ENCODE assay signal across 8 cellular contexts in genomic region chr20:35305682-35306556, GRCh38. TPM values are rescaled to one million over a fixed set of nuclear protein-coding genes. Genes with fewer than 3 reads are reported as not detected.
A peak's percentile ranks its signal among the peaks of the same experiment; 100 is the strongest.
DNase-seq lines count a peak whose midpoint lies in the region; ATAC-seq, FAIRE-seq and TF ChIP-seq lines count a peak whose summit lies in the region.

No MANE protein-coding gene starts in this region.

- no peaks in the 10 kb centered on the region for H3K9me3 ChIP-seq in small intestine (ENCODE audit: control insufficient read depth, low read depth)

- no peak for FAIRE-seq in small intestine (lab: Jason Lieb, UNC)

- WGBS in small intestine, 3 donors, result 81 to 84% (median 83%) methylated on average over 12 of the region's 12 CpGs

- peaks cover 90% of the 10 kb centered on the region for H3K4me1 ChIP-seq in ACC112 (ENCODE audit: control insufficient read depth, insufficient read depth, low read length, unreplicated experiment)
- H3K4me1 ChIP-seq in small intestine (ENCODE audit: control insufficient read depth in 2 of 2, insufficient read depth in 1 of 2, low read depth in 1 of 2, low read length in 1 of 2), result no peaks in the 10 kb centered on the region

- ATAC-seq in HG03342 (IDR thresholded peaks at IDR 0.05; ENCODE audit: unreplicated experiment), result no peak

- H3K27me3 ChIP-seq in ACC112 (ENCODE audit: insufficient read depth, low read length) (no peaks in the 10 kb centered on the region), small intestine (ENCODE audit: control insufficient read depth in 2 of 2, insufficient read depth in 2 of 2, low read length in 2 of 2) (no peaks in the 10 kb centered on the region)

- peak in 2 of 3 experiments; percentile 64 to 70 for DNase-seq in activated CD8-positive, alpha-beta memory T cell treated with anti-CD3 and anti-CD28 coated beads for 48 hours (ENCODE audit: low read depth in 2 of 3, low spot score in 2 of 3)
- DNase-seq in fibroblast of gingiva (ENCODE audit: low read depth), result peak; percentile 97
- DNase-seq in small intestine, result peak; percentile 74
- DNase-seq in NCI-H1048 (lab: John Stamatoyannopoulos, UW), result no peak
- DNase-seq in cerebellum (ENCODE audit: low spot score), result no peak

- H3K79me2 ChIP-seq in ACC112 (ENCODE audit: control insufficient read depth, insufficient read depth, low read length, unreplicated experiment), result no peaks in the 10 kb centered on the region

- 0 out of 2 replicates have a peak, but pooled peaks have one; percentile 19 for TF ChIP-seq RAD21 in Ishikawa (IDR thresholded peaks at IDR 0.05; ENCODE audit: low read depth)

- H3K36me3 ChIP-seq in ACC112 (ENCODE audit: insufficient read depth, low read length) (no peaks in the 10 kb centered on the region), small intestine (ENCODE audit: control insufficient read depth in 2 of 2, insufficient read depth in 2 of 2, low read length in 2 of 2) (no peaks in the 10 kb centered on the region)

- H3K4me3 ChIP-seq in ACC112 (ENCODE audit: low read depth, low read length), result peak overlapping the region; percentile 22; the same call in 1 of the 2 replicates
- no peak overlapping the region for H3K4me3 ChIP-seq in small intestine (ENCODE audit: low read depth in 1 of 2, low read length in 2 of 2)

- peak overlapping the region; percentile 100 for H3K27ac ChIP-seq in ACC112 (ENCODE audit: low read depth, low read length)
- H3K27ac ChIP-seq in small intestine (ENCODE audit: low read depth in 1 of 2, low read length in 1 of 2), result peak overlapping the region; percentile 55 to 56

- no peak overlapping the region for H2AFZ ChIP-seq in ACC112 (ENCODE audit: low read length, unreplicated experiment)

- TF ChIP-seq EP300 in Ishikawa (IDR thresholded peaks at IDR 0.05; ENCODE audit: borderline replicate concordance), result peak; percentile 82

TF ChIP-seq in Ishikawa, 13 proteins besides CTCF, POLR2A, EP300 and RAD21:
- TF ChIP-seq MAX (IDR thresholded peaks at IDR 0.05) (peak; percentile 86), TCF12 (IDR thresholded peaks at IDR 0.05; ENCODE audit: low read depth) (peak; percentile 87), CEBPB (IDR thresholded peaks at IDR 0.05) (no peak), FOXM1 (IDR thresholded peaks at IDR 0.05; ENCODE audit: borderline replicate concordance, low read depth) (no peak), NFIC (IDR thresholded peaks at IDR 0.05) (peak; percentile 59), TEAD4 (IDR thresholded peaks at IDR 0.05) (peak; percentile 46; the same call in 1 of the 2 replicates), USF1 (IDR thresholded peaks at IDR 0.05) (peak; percentile 68; the same call in 1 of the 2 replicates)

RNA-seq across cellular contexts. Expression of gene FAM83C, which starts 13.7 kb away (rescaled TPM):
- polyA plus RNA-seq in small intestine, result under 1 TPM in 1 of 3 donors, not detected in 2; 0.27 TPM
- total RNA-seq in cerebellum, result not detected

RNA-seq across cellular contexts. Expression of gene EIF6, which starts 21.3 kb away (rescaled TPM):
- 100 to 1,000 TPM; 255 to 394 (median 313) TPM for polyA plus RNA-seq in small intestine
- total RNA-seq in cerebellum, result 39.0 TPM

RNA-seq across cellular contexts. Expression of gene MMP24OS, which starts 28.0 kb away (rescaled TPM):
- polyA plus RNA-seq in small intestine, result 10 to 100 TPM; 28.4 to 88.8 (median 57.8) TPM
- 4.8 TPM for total RNA-seq in cerebellum

Comparison
In these comparisons a context has a peak if more than half of its experiments do, and no peak if none do; other contexts are left out.
1. DNase-seq: peak in activated CD8-positive, alpha-beta memory T cell treated with anti-CD3 and anti-CD28 coated beads for 48 hours (2 of 3), fibroblast of gingiva (single experiment) and small intestine (single experiment); none in NCI-H1048 (single experiment) and cerebellum (single experiment).